ENCODE assay signal across 8 cellular contexts in genomic region chr22:37242395-37242918, GRCh38. TPM values are rescaled to one million over a fixed set of nuclear protein-coding genes. Genes with fewer than 3 reads are reported as not detected.
DNase-seq lines count a peak whose midpoint lies in the region; ATAC-seq and TF ChIP-seq lines count a peak whose summit lies in the region.

No MANE protein-coding gene starts in this region.

- H3K36me3 Mint-ChIP-seq in activated CD4-positive, alpha-beta T cell treated with anti-CD3 and anti-CD28 coated beads for 36 hours (ENCODE audit: low read depth): peaks cover 65% of the 10 kb centered on the region
- no peaks in the 10 kb centered on the region for H3K36me3 Mint-ChIP-seq in H9 (ENCODE audit: insufficient read depth in 1 of 3, low read depth in 3 of 3)

- CTCF ChIA-PET in activated CD4-positive, alpha-beta T cell treated with anti-CD3 and anti-CD28 coated beads for 36 hours (lab: Charles Lee): interaction anchor here (0.6 to 16.2 kb wide), 24 partner anchors 11 to 350 kb away, joined by 3 to 187 read pairs (median 4); partner anchors contain the start of gene IL2RB
- CTCF ChIA-PET in HEK293T (lab: Yijun Ruan, JAX): interaction anchor here (0.7 kb wide), 1 partner anchor 45 kb away, joined by 3 read pairs; no protein-coding TSS in a partner anchor

- H2AK5ac ChIP-seq in H9 (ENCODE audit: insufficient read length, low read length): no peak overlapping the region

- H3K18ac ChIP-seq in H9 (ENCODE audit: insufficient read length, low read depth, low read length): no peak overlapping the region

- no peak overlapping the region for H2BK5ac ChIP-seq in H9 (ENCODE audit: insufficient read length, low read length)

- intact Hi-C loops in activated CD4-positive, alpha-beta T cell treated with anti-CD3 and anti-CD28 coated beads for 36 hours (cut with DNase I, micrococcal nuclease): loop anchor here (1.0 to 10.0 kb wide), 10 partner anchors 12 to 878 kb away; partner anchors contain the start of genes EIF3D (in 1 of the 2), GCAT (in 1 of the 2), GGA1 (in 1 of the 2) and LGALS1 (in 1 of the 2)

- no peak overlapping the region for H4K5ac ChIP-seq in H9 (ENCODE audit: insufficient read length, low read depth, low read length)

- WGBS in H9 (ENCODE audit: extremely low coverage, insufficient read length, low lambda C conversion rate): no CpG with 5 or more reads among the region's 16 CpGs

- H2AFZ ChIP-seq in osteoblast (ENCODE audit: low read length): peak overlapping the region; percentile 62
- no peak overlapping the region for H2AFZ ChIP-seq in H9 (ENCODE audit: low read length)

- H3K9me3 Mint-ChIP-seq in activated CD4-positive, alpha-beta T cell treated with anti-CD3 and anti-CD28 coated beads for 36 hours (ENCODE audit: low read depth): no peaks in the 10 kb centered on the region
- no peaks in the 10 kb centered on the region; a peak in 1 of 5 replicates for H3K9me3 Mint-ChIP-seq in H9

- H4K8ac ChIP-seq in H9 (replicated peaks; ENCODE audit: insufficient read length, low read depth, low read length): no peak overlapping the region

- H3K14ac ChIP-seq in H9 (ENCODE audit: insufficient read depth, low read length): no peak overlapping the region; the same call in 1 of the 2 replicates

- H3K56ac ChIP-seq in H9 (ENCODE audit: insufficient read length, low read depth, low read length): no peak overlapping the region

- no peak overlapping the region for H2BK15ac ChIP-seq in H9 (ENCODE audit: low read depth, low read length)

- no peak overlapping the region for H4K91ac ChIP-seq in H9 (ENCODE audit: insufficient read length, low read depth, low read length)

- H3K36me3 ChIP-seq in KOPT-K1 (ENCODE audit: insufficient read depth, low read length): peaks cover 46% of the 10 kb centered on the region
- peaks cover 0 to 9% of the 10 kb centered on the region in 2 donors for H3K36me3 ChIP-seq in duodenal mucosa (ENCODE audit: control insufficient read depth in 1 of 2, insufficient read depth in 2 of 2, low read length in 2 of 2)
- peaks cover 9% of the 10 kb centered on the region for H3K36me3 ChIP-seq in osteoblast (ENCODE audit: insufficient read depth, low read length)

- H4K20me1 ChIP-seq in osteoblast (ENCODE audit: insufficient read depth, low read length): no peaks in the 10 kb centered on the region
- H4K20me1 ChIP-seq in H9 (ENCODE audit: control insufficient read depth, insufficient read depth, insufficient read length): no peaks in the 10 kb centered on the region

- H3K79me1 ChIP-seq in H9 (ENCODE audit: insufficient read depth, low read depth, low read length, poor library complexity, severe bottlenecking): no peaks in the 10 kb centered on the region

- H3K9me3 ChIP-seq in KOPT-K1 (ENCODE audit: insufficient read depth, low read length, poor library complexity, severe bottlenecking) (no peaks in the 10 kb centered on the region), duodenal mucosa (ENCODE audit: control insufficient read depth in 1 of 2, low read length in 2 of 2) (no peaks in the 10 kb centered on the region), osteoblast (ENCODE audit: low read depth, low read length) (no peaks in the 10 kb centered on the region), H9 (ENCODE audit: control insufficient read depth, low read depth, low read length) (no peaks in the 10 kb centered on the region)

- H3K27me3 Mint-ChIP-seq in activated CD4-positive, alpha-beta T cell treated with anti-CD3 and anti-CD28 coated beads for 36 hours: no peaks in the 10 kb centered on the region
- peaks cover 14% of the 10 kb centered on the region for H3K27me3 Mint-ChIP-seq in H9 (ENCODE audit: low read depth)

- no peak overlapping the region for H3K4ac ChIP-seq in H9 (ENCODE audit: low read depth, low read length)

- no peaks in the 10 kb centered on the region for H3K23me2 ChIP-seq in H9 (ENCODE audit: insufficient read length, low read depth, low read length, poor library complexity, severe bottlenecking)

- peak; percentile 38 for DNase-seq in COLO829 (ENCODE audit: low spot score)
- peak; percentile 96 for DNase-seq in activated CD4-positive, alpha-beta T cell treated with anti-CD3 and anti-CD28 coated beads for 36 hours
- DNase-seq in osteoblast (ENCODE audit: insufficient read length, low spot score, missing footprints): peak; percentile 91
- DNase-seq in H9: no peak
- no peak for DNase-seq in HEK293T (ENCODE audit: extremely low spot score)

- H3K4me1 Mint-ChIP-seq in activated CD4-positive, alpha-beta T cell treated with anti-CD3 and anti-CD28 coated beads for 36 hours: peaks cover 55% of the 10 kb centered on the region
- H3K4me1 Mint-ChIP-seq in H9: peaks cover 10 to 36% of the 10 kb centered on the region in 2 experiments

- H3K27me3 ChIP-seq in duodenal mucosa (ENCODE audit: control insufficient read depth in 1 of 2, insufficient read depth in 2 of 2, low read length in 2 of 2) (no peaks in the 10 kb centered on the region), osteoblast (ENCODE audit: insufficient read depth, low read length) (no peaks in the 10 kb centered on the region), H9 (ENCODE audit: insufficient read depth, low read length) (no peaks in the 10 kb centered on the region)

- peak overlapping the region; percentile 97 for H3K27ac ChIP-seq in KOPT-K1 (ENCODE audit: low read depth, low read length, poor library complexity, severe bottlenecking)
- no peak overlapping the region for H3K27ac ChIP-seq in duodenal mucosa (ENCODE audit: low read depth, low read length)
- H3K27ac ChIP-seq in osteoblast (ENCODE audit: low read depth, low read length): peak overlapping the region; percentile 24
- H3K27ac ChIP-seq in H9 (ENCODE audit: insufficient read length, low read depth, low read length): no peak overlapping the region

- H3K9ac ChIP-seq in duodenal mucosa (ENCODE audit: low read depth in 1 of 2, low read length in 2 of 2) (peak overlapping the region; percentile 48 to 62), H9 (ENCODE audit: extremely low read depth, insufficient read length, low read length) (no peak overlapping the region)

- H3K4me3 Mint-ChIP-seq in activated CD4-positive, alpha-beta T cell treated with anti-CD3 and anti-CD28 coated beads for 36 hours: peak overlapping the region; percentile 92
- H3K4me3 Mint-ChIP-seq in H9: no peak overlapping the region

- H3K4me2 ChIP-seq in osteoblast (ENCODE audit: insufficient read depth, low read length) (peak overlapping the region; percentile 92), H9 (ENCODE audit: insufficient read depth, insufficient read length, low read length) (no peak overlapping the region)

- H3K79me2 ChIP-seq in osteoblast (ENCODE audit: insufficient read depth, low read length) (peaks cover 11% of the 10 kb centered on the region), H9 (ENCODE audit: insufficient read depth, low read length) (no peaks in the 10 kb centered on the region)

- H3K4me1 ChIP-seq in duodenal mucosa (ENCODE audit: control insufficient read depth in 1 of 2, insufficient read depth in 2 of 2, low read length in 2 of 2): peaks cover 17 to 52% of the 10 kb centered on the region in 2 donors
- peaks cover 27% of the 10 kb centered on the region for H3K4me1 ChIP-seq in osteoblast (ENCODE audit: insufficient read depth, low read length)
- no peaks in the 10 kb centered on the region for H3K4me1 ChIP-seq in H9 (ENCODE audit: insufficient read depth, low read length)

- peak; percentile 65 for ATAC-seq in GM21529 (IDR thresholded peaks at IDR 0.05; ENCODE audit: unreplicated experiment)
- peak; percentile 76 for ATAC-seq in activated CD4-positive, alpha-beta T cell treated with anti-CD3 and anti-CD28 coated beads for 36 hours

- no peak overlapping the region for H3T11ph ChIP-seq in H9 (ENCODE audit: low read length)

- H2BK120ac ChIP-seq in H9 (ENCODE audit: low read depth, low read length, poor library complexity, severe bottlenecking): no peak overlapping the region

- H2BK20ac ChIP-seq in H9 (ENCODE audit: low read depth, low read length, poor library complexity, severe bottlenecking): no peak overlapping the region

- no peak overlapping the region for H3K23ac ChIP-seq in H9 (ENCODE audit: insufficient read length, low read depth, low read length)

- H3K27ac Mint-ChIP-seq in activated CD4-positive, alpha-beta T cell treated with anti-CD3 and anti-CD28 coated beads for 36 hours: peak overlapping the region; percentile 94
- H3K27ac Mint-ChIP-seq in H9: no peak overlapping the region

- no peak overlapping the region for H2BK12ac ChIP-seq in H9 (ENCODE audit: insufficient read length, low read depth, low read length)

- H3K4me3 ChIP-seq in duodenal mucosa (ENCODE audit: low read depth in 1 of 2, low read length in 2 of 2) (peak overlapping the region; percentile 68 to 77), osteoblast (ENCODE audit: insufficient read depth, low read length) (peak overlapping the region; percentile 42)

- POLR2A ChIA-PET in activated CD4-positive, alpha-beta T cell treated with anti-CD3 and anti-CD28 coated beads for 36 hours (lab: Charles Lee): interaction anchor here (0.7 to 5.3 kb wide), 13 partner anchors 12 to 120 kb away, joined by 3 to 55 read pairs (median 4); partner anchors contain the start of gene IL2RB
- POLR2A ChIA-PET in HEK293T (lab: Yijun Ruan, JAX): no interaction called here

- TF ChIP-seq CTCF in osteoblast (IDR thresholded peaks at IDR 0.05; ENCODE audit: extremely low read depth, low read depth, low read length) (no peak), H9 (conservative IDR thresholded peaks at IDR 0.05) (no peak)

TF ChIP-seq in HEK293T, 16 proteins besides CTCF, POLR2A, EP300 and RAD21:
- TF ChIP-seq HDGF (IDR thresholded peaks at IDR 0.05; ENCODE audit: borderline replicate concordance) (no peak), ARNT (IDR thresholded peaks at IDR 0.05) (no peak), LEF1 (IDR thresholded peaks at IDR 0.05; ENCODE audit: borderline replicate concordance) (no peak), SP1 (IDR thresholded peaks at IDR 0.05) (no peak), ELF4 (IDR thresholded peaks at IDR 0.05) (no peak), BHLHE40 (IDR thresholded peaks at IDR 0.05; ENCODE audit: borderline replicate concordance) (no peak), L3MBTL2 (conservative IDR thresholded peaks at IDR 0.05) (no peak), FOXK2 (IDR thresholded peaks at IDR 0.05) (no peak), FOXA1 (IDR thresholded peaks at IDR 0.05) (no peak), CTBP1 (IDR thresholded peaks at IDR 0.05; ENCODE audit: borderline replicate concordance) (no peak)

RNA-seq across cellular contexts. Expression of gene RAC2, which starts 1.6 kb away (rescaled TPM):
- 100 to 1,000 TPM; 692 to 930 TPM for total RNA-seq in activated CD4-positive, alpha-beta T cell treated with anti-CD3 and anti-CD28 coated beads for 36 hours
- total RNA-seq in osteoblast (13.6 and 14.5 TPM in 2 replicates), H9 (2021) (2.5 and 2.8 TPM in 2 replicates)

RNA-seq across cellular contexts. Expression of gene SSTR3, which starts 30.2 kb away (rescaled TPM):
- 10 to 100 TPM; 14.8 to 15.6 TPM for total RNA-seq in activated CD4-positive, alpha-beta T cell treated with anti-CD3 and anti-CD28 coated beads for 36 hours
- total RNA-seq in osteoblast (not detected in 2 replicates), H9 (2021) (0.68 and 0.72 TPM in 2 replicates)

RNA-seq across cellular contexts. Expression of gene CYTH4, which starts 39.9 kb away (rescaled TPM):
- 10 to 100 TPM; 33.1 to 42.8 TPM for total RNA-seq in activated CD4-positive, alpha-beta T cell treated with anti-CD3 and anti-CD28 coated beads for 36 hours
- total RNA-seq in osteoblast (0.59 and 0.72 TPM in 2 replicates), H9 (2021) (not detected in 2 replicates)

RNA-seq across cellular contexts. Expression of gene C1QTNF6, which starts 54.4 kb away (rescaled TPM):
- 1 to 10 TPM; 8.4 to 8.7 TPM for total RNA-seq in activated CD4-positive, alpha-beta T cell treated with anti-CD3 and anti-CD28 coated beads for 36 hours
- total RNA-seq in osteoblast (11.9 and 18.3 TPM in 2 replicates), H9 (2021) (3.8 and 5.0 TPM in 2 replicates)

Comparison
In these comparisons a context has a peak if more than half of its experiments do, and no peak if none do; other contexts are left out.
1. DNase-seq: peak in COLO829 (single experiment), activated CD4-positive, alpha-beta T cell treated with anti-CD3 and anti-CD28 coated beads for 36 hours (single experiment) and osteoblast (single experiment); none in H9 (single experiment) and HEK293T (single experiment).
2. H3K27ac ChIP-seq: peak in KOPT-K1 (single experiment) and osteoblast (single experiment); none in duodenal mucosa (single experiment) and H9 (single experiment).
3. RNA of gene RAC2, which starts 1.6 kb away (total RNA-seq): 692 to 930 TPM in activated CD4-positive, alpha-beta T cell treated with anti-CD3 and anti-CD28 coated beads for 36 hours; 13.6 to 14.5 TPM in osteoblast and 2.5 to 2.8 TPM in H9; every median in the first group is over 10 times any median in the second.
4. RNA of gene CYTH4, which starts 39.9 kb away (total RNA-seq): 33.1 to 42.8 TPM in activated CD4-positive, alpha-beta T cell treated with anti-CD3 and anti-CD28 coated beads for 36 hours; 0.59 to 0.72 TPM in osteoblast and not detected in H9; every median in the first group is over 10 times any median in the second.